27 cellular contexts compared by ENCODE assay signal in the genomic region with DNA sequence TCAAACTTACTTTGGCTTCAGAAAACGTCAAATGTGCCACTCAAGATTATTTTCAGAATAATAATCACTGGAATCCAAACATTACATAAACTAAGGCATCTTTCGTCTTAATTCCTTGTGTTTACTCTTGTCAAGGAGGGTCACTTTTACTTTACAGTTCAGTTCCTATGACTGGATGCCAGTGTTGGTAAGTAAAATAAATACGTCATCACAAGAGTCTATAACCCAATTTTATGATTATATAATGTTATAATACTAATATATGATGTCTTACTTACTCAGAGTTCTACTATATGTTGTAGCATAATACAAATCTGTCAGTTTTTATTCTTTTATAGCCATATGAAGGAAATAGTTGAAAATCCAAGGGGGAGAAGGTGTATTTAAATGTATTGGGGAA.
DNase-seq lines count a peak whose midpoint lies in the region; ATAC-seq, FAIRE-seq and TF ChIP-seq lines count a peak whose summit lies in the region.
"Had no signal": no experiment of that assay in that cellular context is flagged by ENCODE, and none has a peak within 500 bp of the region (broad histone marks: within the 10 kb centered on the region; RNA-seq: fewer than 3 reads in every experiment).

No MANE protein-coding gene starts in this region.

- intact Hi-C loops in HepG2 (cut with micrococcal nuclease; ENCODE audit: unreplicated experiment) (no loop called here), right lobe of liver (cut with DNase I) (no loop called here), esophagus muscularis mucosa (cut with DNase I) (no loop called here)

- CTCF ChIA-PET in HepG2 (lab: Yijun Ruan, JAX; ENCODE audit: low intra/inter-chr PET ratio, low total read pairs) (no interaction called here), HEK293 (lab: Yijun Ruan, JAX) (no interaction called here)

- POLR2A ChIA-PET in HepG2 (lab: Yijun Ruan, JAX), result no interaction called here
- POLR2A ChIA-PET in HEK293 (lab: Yijun Ruan, JAX), result no interaction called here

- H3K36me3 ChIP-seq in HepG2 (replicated peaks in 1 of 2; ENCODE audit: control insufficient read depth in 1 of 2, insufficient read depth in 2 of 2, low read length in 2 of 2), result no peaks in the 10 kb centered on the region
- H3K36me3 ChIP-seq in right lobe of liver, result no peaks in the 10 kb centered on the region
- no peaks in the 10 kb centered on the region for H3K36me3 ChIP-seq in HEK293 (ENCODE audit: control insufficient read depth in 2 of 2, insufficient read depth in 1 of 2, low read length in 2 of 2)
- no peaks in the 10 kb centered on the region for H3K36me3 ChIP-seq in OCI-LY1 (ENCODE audit: insufficient read depth, low read length)
- H3K36me3 ChIP-seq in esophagus muscularis mucosa, result no peaks in the 10 kb centered on the region
- H3K36me3 ChIP-seq: BE2C, BLaER1 had no signal

- no peaks in the 10 kb centered on the region for H3F3A ChIP-seq in OCI-LY1 (ENCODE audit: insufficient read depth, low read length)

- H2AFZ ChIP-seq in HepG2 (ENCODE audit: low read length) (no peak overlapping the region), OCI-LY1 (ENCODE audit: low read length) (peak overlapping the region; percentile 4; the same call in 1 of the 2 replicates)

- in situ Hi-C loops in HepG2 (cut with HindIII; ENCODE audit: extremely low pct_ligation_motif_present, low pct_unique_long_range_greater_than_20kb), result no loop called here

- no peak for FAIRE-seq in HepG2 (lab: Jason Lieb, UNC)
- FAIRE-seq: A204.1, GM12878, GM12892, GM18507 had no signal

- WGBS in HepG2 (ENCODE audit: low lambda C conversion rate), result 18% methylated on average over 3 of the region's 3 CpGs
- 53% methylated on average over 3 of the region's 3 CpGs for WGBS in right lobe of liver (ENCODE audit: insufficient coverage, low coverage, low lambda C conversion rate, missing lambda C conversion rate)
- 75% methylated on average over 3 of the region's 3 CpGs for WGBS in esophagus muscularis mucosa

- H4K20me1 ChIP-seq in HepG2 (ENCODE audit: insufficient read depth, low read length) (no peaks in the 10 kb centered on the region), OCI-LY1 (ENCODE audit: insufficient read depth, low read length) (no peaks in the 10 kb centered on the region)
- H4K20me1 ChIP-seq: BLaER1 had no signal

- no peak for TF ChIP-seq RAD21 in HepG2 (CRISPR knock-in tag; IDR thresholded peaks at IDR 0.05)

- no TSS peak for BruUV-seq in HepG2 (replicated peaks; lab: Mats Ljungman, UMichigan)

- H3K4me1 ChIP-seq in HepG2 (ENCODE audit: insufficient read depth, low read length), result no peaks in the 10 kb centered on the region
- H3K4me1 ChIP-seq in right lobe of liver, result no peaks in the 10 kb centered on the region
- H3K4me1 ChIP-seq in HEK293 (ENCODE audit: control insufficient read depth, insufficient read depth, low read length), result no peaks in the 10 kb centered on the region
- H3K4me1 ChIP-seq in OCI-LY1 (ENCODE audit: insufficient read depth, low read length, severe bottlenecking), result peaks cover 11% of the 10 kb centered on the region
- no peaks in the 10 kb centered on the region for H3K4me1 ChIP-seq in esophagus muscularis mucosa
- H3K4me1 ChIP-seq: BE2C, BLaER1 had no signal

- H3K27me3 ChIP-seq in HepG2 (ENCODE audit: control insufficient read depth in 1 of 2, insufficient read depth in 2 of 2, low read length in 2 of 2) (no peaks in the 10 kb centered on the region), right lobe of liver (peaks cover 0 to 5% of the 10 kb centered on the region in 2 donors), OCI-LY1 (ENCODE audit: insufficient read depth, low read length) (no peaks in the 10 kb centered on the region), esophagus muscularis mucosa (no peaks in the 10 kb centered on the region)
- H3K27me3 ChIP-seq: BLaER1 had no signal

- DNase-seq in HepG2 (ENCODE audit: low spot score), result no peak
- DNase-seq in right lobe of liver, result no peak
- DNase-seq in esophagus muscularis mucosa (ENCODE audit: extremely low spot score), result no peak
- DNase-seq: 8988T; ACHN; BE2C; C1 segment of cervical spinal cord; CD4-positive, alpha-beta memory T cell; CD4-positive, CD25-positive, alpha-beta regulatory T cell; CD8-positive, alpha-beta memory T cell; COR-L47; DMS 273 treated with DMSO at 0.1 percent for 48 hours; DMS153; DMS53; DMS79; DND-41; EL; GDM1 had no signal

- ATAC-seq in HepG2, result no peak
- ATAC-seq in right lobe of liver, result no peak
- no peak for ATAC-seq in HG03571 (IDR thresholded peaks at IDR 0.05; ENCODE audit: unreplicated experiment)
- ATAC-seq in GM19452 (IDR thresholded peaks at IDR 0.05; ENCODE audit: unreplicated experiment), result no peak
- ATAC-seq: GM12878 had no signal

- H3K9ac ChIP-seq in HepG2 (ENCODE audit: insufficient read depth, low read depth, low read length) (no peak overlapping the region), OCI-LY1 (ENCODE audit: low read length) (no peak overlapping the region)
- H3K9ac ChIP-seq: BLaER1 had no signal

- TF ChIP-seq POLR2A in HepG2 (IDR thresholded peaks at IDR 0.05; ENCODE audit: insufficient read depth in 1 of 2, low read depth in 2 of 2, low read length in 2 of 2) (no peak), right lobe of liver (IDR thresholded peaks at IDR 0.05) (no peak), esophagus muscularis mucosa (IDR thresholded peaks at IDR 0.05; ENCODE audit: low read depth) (no peak)

- no peak overlapping the region for H3K4me2 ChIP-seq in HepG2 (ENCODE audit: low read depth, low read length)
- no peak overlapping the region for H3K4me2 ChIP-seq in OCI-LY1 (ENCODE audit: low read length)
- H3K4me2 ChIP-seq: BLaER1 had no signal

- no peaks in the 10 kb centered on the region for H3K9me3 ChIP-seq in HepG2 (ENCODE audit: low read length)
- no peaks in the 10 kb centered on the region for H3K9me3 ChIP-seq in right lobe of liver
- H3K9me3 ChIP-seq in HEK293 (ENCODE audit: control insufficient read depth, insufficient read depth, low read depth, low read length), result no peaks in the 10 kb centered on the region
- H3K9me3 ChIP-seq in OCI-LY1 (ENCODE audit: low read length), result no peaks in the 10 kb centered on the region
- no peaks in the 10 kb centered on the region for H3K9me3 ChIP-seq in esophagus muscularis mucosa
- H3K9me3 ChIP-seq: BE2C, BLaER1 had no signal

- H3K9me2 ChIP-seq in OCI-LY1 (ENCODE audit: low read depth, low read length), result no peaks in the 10 kb centered on the region

- no peak overlapping the region for H3K27ac ChIP-seq in HepG2 (ENCODE audit: extremely low read length, insufficient read depth, low read length)
- no peak overlapping the region for H3K27ac ChIP-seq in right lobe of liver
- H3K27ac ChIP-seq in HEK293 (ENCODE audit: extremely low read depth, low read depth, low read length), result no peak overlapping the region
- no peak overlapping the region for H3K27ac ChIP-seq in OCI-LY1 (ENCODE audit: low read depth, low read length, poor library complexity, severe bottlenecking)
- no peak overlapping the region for H3K27ac ChIP-seq in esophagus muscularis mucosa (replicated peaks in 1 of 4)
- H3K27ac ChIP-seq: BLaER1 had no signal

- TF ChIP-seq EP300 in HepG2 (IDR thresholded peaks at IDR 0.05; ENCODE audit: low read depth in 2 of 2, low read length in 2 of 2) (no peak), HepG2 (CRISPR knock-in tag; IDR thresholded peaks at IDR 0.05; ENCODE audit: borderline replicate concordance) (no peak), esophagus muscularis mucosa (IDR thresholded peaks at IDR 0.05) (no peak)

- H3K4me3 ChIP-seq in HepG2 (replicated peaks in 1 of 3; ENCODE audit: insufficient read depth in 1 of 3, low read depth in 2 of 3, low read length in 3 of 3) (no peak overlapping the region), right lobe of liver (no peak overlapping the region), HEK293 (ENCODE audit: low read depth, low read length) (no peak overlapping the region), OCI-LY1 (ENCODE audit: low read depth, low read length, poor library complexity, severe bottlenecking) (no peak overlapping the region), esophagus muscularis mucosa (no peak overlapping the region)
- H3K4me3 ChIP-seq: BLaER1, GM12878 had no signal

- TF ChIP-seq CTCF in HepG2 (CRISPR knock-in tag; IDR thresholded peaks at IDR 0.05) (no peak), right lobe of liver (IDR thresholded peaks at IDR 0.05) (no peak), HEK293 (tag by site-specific recombination; IDR thresholded peaks at IDR 0.05) (no peak), OCI-LY1 (IDR thresholded peaks at IDR 0.05; ENCODE audit: low read length) (no peak), esophagus muscularis mucosa (IDR thresholded peaks at IDR 0.05) (no peak)

- no peaks in the 10 kb centered on the region for H3K79me2 ChIP-seq in HepG2 (ENCODE audit: insufficient read depth, low read length)
- no peaks in the 10 kb centered on the region for H3K79me2 ChIP-seq in OCI-LY1 (ENCODE audit: insufficient read depth, low read length)

TF ChIP-seq in HepG2, 621 proteins besides CTCF, POLR2A, EP300 and RAD21:
- TF ChIP-seq ZNF589 (CRISPR knock-in tag; conservative IDR thresholded peaks at IDR 0.05) (no peak), ATF7 (IDR thresholded peaks at IDR 0.05) (peak; percentile 22; the same call in 1 of the 2 replicates), ATF7 (CRISPR knock-in tag; IDR thresholded peaks at IDR 0.05) (no peak), CREB1 (IDR thresholded peaks at IDR 0.05) (peak; percentile 77), CREB1 (CRISPR knock-in tag; IDR thresholded peaks at IDR 0.05) (no peak)

TF ChIP-seq in HEK293, 187 proteins besides CTCF, POLR2A, EP300 and RAD21:
- TF ChIP-seq, protein P1, sequence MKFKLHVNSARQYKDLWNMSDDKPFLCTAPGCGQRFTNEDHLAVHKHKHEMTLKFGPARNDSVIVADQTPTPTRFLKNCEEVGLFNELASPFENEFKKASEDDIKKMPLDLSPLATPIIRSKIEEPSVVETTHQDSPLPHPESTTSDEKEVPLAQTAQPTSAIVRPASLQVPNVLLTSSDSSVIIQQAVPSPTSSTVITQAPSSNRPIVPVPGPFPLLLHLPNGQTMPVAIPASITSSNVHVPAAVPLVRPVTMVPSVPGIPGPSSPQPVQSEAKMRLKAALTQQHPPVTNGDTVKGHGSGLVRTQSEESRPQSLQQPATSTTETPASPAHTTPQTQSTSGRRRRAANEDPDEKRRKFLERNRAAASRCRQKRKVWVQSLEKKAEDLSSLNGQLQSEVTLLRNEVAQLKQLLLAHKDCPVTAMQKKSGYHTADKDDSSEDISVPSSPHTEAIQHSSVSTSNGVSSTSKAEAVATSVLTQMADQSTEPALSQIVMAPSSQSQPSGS (tag by site-specific recombination; IDR thresholded peaks at IDR 0.05; ENCODE audit: low read depth), result 0 out of 2 replicates have a peak, but pooled peaks have one; percentile 52
- TF ChIP-seq ZFP3 (tag by site-specific recombination; IDR thresholded peaks at IDR 0.05; ENCODE audit: low read depth), result no peak
